Comparison of ENCODE assay signal across 11 cellular contexts in genomic region chr5:137621861-137622823, GRCh38.
DNase-seq lines count a peak whose midpoint lies in the region; ATAC-seq and TF ChIP-seq lines count a peak whose summit lies in the region.
"Had no signal": no experiment of that assay in that cellular context is flagged by ENCODE, and none has a peak within 500 bp of the region (broad histone marks: within the 10 kb centered on the region; RNA-seq: fewer than 3 reads in every experiment).

No MANE protein-coding gene starts in this region.

- peak overlapping the region; percentile 50 to 60 (median 51) for H3K9ac ChIP-seq in skeletal muscle tissue (ENCODE audit: low read depth in 1 of 3, low read length in 3 of 3)

- peak; percentile 78 to 92 (median 88) for ATAC-seq in heart right ventricle
- ATAC-seq: K562 had no signal

- no peaks in the 10 kb centered on the region for H3K9me3 Mint-ChIP-seq in activated T-helper 2 cell treated with anti-CD3 and anti-CD28 coated beads, Interferon-gamma antibody, Interleukin-2, Interleukin-4, amounts not matched to agents 10 μg/mL and 5 μg/mL and 100 μg/mL, durations not matched to agents 14 hours and 24 hours and 36 hours
- H3K9me3 Mint-ChIP-seq: naive B cell had no signal

- H3K9me3 ChIP-seq in heart right ventricle (no peaks in the 10 kb centered on the region), skeletal muscle tissue (ENCODE audit: control insufficient read depth in 3 of 3, low read length in 3 of 3) (no peaks in the 10 kb centered on the region)

- 44 to 61% methylated on average over 10 of the region's 10 CpGs for WGBS in heart right ventricle, 2 donors

- H3K4me3 Mint-ChIP-seq in activated T-helper 2 cell treated with anti-CD3 and anti-CD28 coated beads, Interferon-gamma antibody, Interleukin-2, Interleukin-4, amounts not matched to agents 10 μg/mL and 5 μg/mL and 100 μg/mL, durations not matched to agents 14 hours and 24 hours and 36 hours (ENCODE audit: low read depth): no peak overlapping the region
- H3K4me3 Mint-ChIP-seq: activated naive CD8-positive, alpha-beta T cell; naive B cell had no signal

- no peaks in the 10 kb centered on the region for H3K4me1 Mint-ChIP-seq in activated T-helper 2 cell treated with anti-CD3 and anti-CD28 coated beads, Interferon-gamma antibody, Interleukin-2, Interleukin-4, amounts not matched to agents 10 μg/mL and 5 μg/mL and 100 μg/mL, durations not matched to agents 14 hours and 24 hours and 36 hours (ENCODE audit: low read depth)

- H3K36me3 ChIP-seq in heart right ventricle: peaks cover 0 to 53% (median 0%) of the 10 kb centered on the region in 9 donors
- no peaks in the 10 kb centered on the region for H3K36me3 ChIP-seq in skeletal muscle tissue (ENCODE audit: control insufficient read depth in 3 of 3, insufficient read depth in 3 of 3, low read length in 3 of 3)

- no peaks in the 10 kb centered on the region for H3K27me3 Mint-ChIP-seq in activated T-helper 2 cell treated with anti-CD3 and anti-CD28 coated beads, Interferon-gamma antibody, Interleukin-2, Interleukin-4, amounts not matched to agents 10 μg/mL and 5 μg/mL and 100 μg/mL, durations not matched to agents 14 hours and 24 hours and 36 hours (ENCODE audit: low read depth)
- H3K27me3 Mint-ChIP-seq: activated naive CD8-positive, alpha-beta T cell; naive B cell had no signal

- H3K4me3 ChIP-seq in astrocyte of the spinal cord (ENCODE audit: low read depth, low read length) (no peak overlapping the region), heart right ventricle (no peak overlapping the region), skeletal muscle tissue (ENCODE audit: low read length in 3 of 3) (peak overlapping the region; percentile 52 to 59 (median 57))
- H3K4me3 ChIP-seq: K562 had no signal

- H3K4me1 ChIP-seq in heart right ventricle: peaks cover 7 to 68% (median 46%) of the 10 kb centered on the region in 9 donors
- H3K4me1 ChIP-seq in skeletal muscle tissue (ENCODE audit: control insufficient read depth in 3 of 3, insufficient read depth in 3 of 3, low read length in 3 of 3): peaks cover 29 to 40% (median 39%) of the 10 kb centered on the region in 3 donors

- H3K36me3 Mint-ChIP-seq in activated T-helper 2 cell treated with anti-CD3 and anti-CD28 coated beads, Interferon-gamma antibody, Interleukin-2, Interleukin-4, amounts not matched to agents 10 μg/mL and 5 μg/mL and 100 μg/mL, durations not matched to agents 14 hours and 24 hours and 36 hours (ENCODE audit: low read depth): no peaks in the 10 kb centered on the region
- H3K36me3 Mint-ChIP-seq: naive B cell had no signal

- H3K27ac ChIP-seq in heart right ventricle (peak overlapping the region; percentile 48 to 93 (median 84)), skeletal muscle tissue (ENCODE audit: low read depth, low read length) (peak overlapping the region; percentile 90)

- no peak overlapping the region for H3K27ac Mint-ChIP-seq in activated T-helper 2 cell treated with anti-CD3 and anti-CD28 coated beads, Interferon-gamma antibody, Interleukin-2, Interleukin-4, amounts not matched to agents 10 μg/mL and 5 μg/mL and 100 μg/mL, durations not matched to agents 14 hours and 24 hours and 36 hours
- H3K27ac Mint-ChIP-seq: activated naive CD8-positive, alpha-beta T cell had no signal

- in situ Hi-C loops in astrocyte of the spinal cord (cut with HindIII; ENCODE audit: low sequenced_read_pairs): no loop called here

- TF ChIP-seq CTCF in astrocyte of the spinal cord (IDR thresholded peaks at IDR 0.05; ENCODE audit: low read depth, low read length) (no peak), heart right ventricle (IDR thresholded peaks at IDR 0.05) (no peak)

- intact Hi-C loops in heart right ventricle (cut with DNase I): loop anchor here in 1 of 10 donors (10.0 kb wide), 1 partner anchor 123 kb away; no protein-coding TSS in a partner anchor
- intact Hi-C loops in activated T-helper 2 cell treated with anti-CD3 and anti-CD28 coated beads, Interferon-gamma antibody, Interleukin-2, Interleukin-4, amounts not matched to agents 10 μg/mL and 5 μg/mL and 100 μg/mL, durations not matched to agents 14 hours and 24 hours and 36 hours (cut with micrococcal nuclease): loop anchor here (10.0 kb wide), 1 partner anchor 513 kb away; the partner anchor contains the start of gene NME5

- H3K27me3 ChIP-seq in heart right ventricle (no peaks in the 10 kb centered on the region), skeletal muscle tissue (ENCODE audit: control insufficient read depth in 3 of 3, insufficient read depth in 3 of 3, low read length in 3 of 3) (no peaks in the 10 kb centered on the region)

- DNase-seq in HPDE6-E6E7 (ENCODE audit: extremely low spot score) (peak; percentile 66), astrocyte of the spinal cord (ENCODE audit: low read depth, low spot score) (peak; percentile 35), heart right ventricle (peak; percentile 44 to 77), activated gamma-delta T cell (lab: John Stamatoyannopoulos, UW) (no peak), GF-D8 (lab: John Stamatoyannopoulos, UW) (no peak), D341Med (ENCODE audit: low spot score) (no peak)
- DNase-seq in activated T-helper 2 cell treated with anti-CD3 and anti-CD28 coated beads, Interferon-gamma antibody, Interleukin-2, Interleukin-4, amounts not matched to agents 10 μg/mL and 5 μg/mL and 100 μg/mL, durations not matched to agents 14 hours and 24 hours and 36 hours (ENCODE audit: low spot score): no peak
- DNase-seq: naive B cell had no signal

Comparison
In these comparisons a context has a peak if more than half of its experiments do, and no peak if none do; other contexts are left out.
1. DNase-seq: peak in HPDE6-E6E7 (single experiment), astrocyte of the spinal cord (single experiment) and heart right ventricle (2 of 2); none in activated T-helper 2 cell treated with anti-CD3 and anti-CD28 coated beads, Interferon-gamma antibody, Interleukin-2, Interleukin-4, amounts not matched to agents 10 μg/mL and 5 μg/mL and 100 μg/mL, durations not matched to agents 14 hours and 24 hours and 36 hours (single experiment), activated gamma-delta T cell (single experiment), GF-D8 (single experiment) and D341Med (single experiment).
2. H3K4me3 ChIP-seq: peak in skeletal muscle tissue (3 of 3); none in astrocyte of the spinal cord (single experiment) and heart right ventricle (0 of 10).